ENCODE assay signal across 15 cellular contexts in genomic region chr15:68554716-68555347, GRCh38. TPM values are rescaled to one million over a fixed set of nuclear protein-coding genes. Genes with fewer than 3 reads are reported as not detected.
A peak's percentile ranks its signal among the peaks of the same experiment; 100 is the strongest.
DNase-seq lines count a peak whose midpoint lies in the region; ATAC-seq and TF ChIP-seq lines count a peak whose summit lies in the region.
"Had no signal": no experiment of that assay in that cellular context is flagged by ENCODE, and none has a peak within 500 bp of the region (broad histone marks: within the 10 kb centered on the region; RNA-seq: fewer than 3 reads in every experiment).

No MANE protein-coding gene starts in this region.

- peak overlapping the region; percentile 13 for H2AK5ac ChIP-seq in neuronal stem cell (ENCODE audit: low read depth, low read length)

- H3K27ac ChIP-seq in BLaER1: no peak overlapping the region
- H3K27ac ChIP-seq in neuronal stem cell (replicated peaks; ENCODE audit: low read length): no peak overlapping the region
- H3K27ac ChIP-seq: 22Rv1; BLaER1 treated with 17β-estradiol and CSF1 and Interleukin-3, amounts not matched to agents 10 nM and 100 nM; GM23248; HL-60 had no signal

- H2AFZ ChIP-seq in neuronal stem cell (ENCODE audit: low read length): no peak overlapping the region
- H2AFZ ChIP-seq: GM23248 had no signal

- H3K9me3 Mint-ChIP-seq in activated CD8-positive, alpha-beta memory T cell treated with anti-CD3 and anti-CD28 coated beads, Interleukin-2, amount 10 ng/mL, durations not matched to agents 7 days and 5 days (ENCODE audit: low read depth): no peaks in the 10 kb centered on the region
- H3K9me3 Mint-ChIP-seq: CD8-positive, alpha-beta T cell had no signal

- H3K27ac Mint-ChIP-seq in activated CD8-positive, alpha-beta memory T cell treated with anti-CD3 and anti-CD28 coated beads, Interleukin-2, amount 10 ng/mL, durations not matched to agents 7 days and 5 days: no peak overlapping the region
- H3K27ac Mint-ChIP-seq: CD8-positive, alpha-beta T cell; IgD-negative memory B cell had no signal

- peaks cover 14% of the 10 kb centered on the region for H3K4me1 Mint-ChIP-seq in activated CD8-positive, alpha-beta memory T cell treated with anti-CD3 and anti-CD28 coated beads, Interleukin-2, amount 10 ng/mL, durations not matched to agents 7 days and 5 days

- H2BK120ac ChIP-seq in neuronal stem cell (ENCODE audit: low read depth, low read length): no peak overlapping the region

- H3K9me3 ChIP-seq in BLaER1: no peaks in the 10 kb centered on the region
- no peaks in the 10 kb centered on the region for H3K9me3 ChIP-seq in neuronal stem cell (replicated peaks in 1 of 2; ENCODE audit: control insufficient read depth in 2 of 2, insufficient read depth in 1 of 2, low read depth in 1 of 2, low read length in 2 of 2)
- H3K9me3 ChIP-seq in MG63: no peaks in the 10 kb centered on the region
- H3K9me3 ChIP-seq: BLaER1 treated with 17β-estradiol and CSF1 and Interleukin-3, amounts not matched to agents 10 nM and 100 nM had no signal

- H4K91ac ChIP-seq in neuronal stem cell (ENCODE audit: low read depth, low read length, poor library complexity): no peak overlapping the region

- intact Hi-C loops in lower leg skin (cut with DNase I; ENCODE audit: low total_unique reads): loop anchor here (5.0 to 10.0 kb wide), 3 partner anchors 230 to 317 kb away; no protein-coding TSS in a partner anchor

- CTCF ChIA-PET in activated CD8-positive, alpha-beta memory T cell treated with anti-CD3 and anti-CD28 coated beads, Interleukin-2, amount 10 ng/mL, durations not matched to agents 7 days and 5 days (lab: Charles Lee): interaction anchor here (0.8 to 7.6 kb wide), 12 partner anchors 99 to 374 kb away, joined by 3 to 134 read pairs (median 4); no protein-coding TSS in a partner anchor

- H3K36me3 ChIP-seq in BLaER1: no peaks in the 10 kb centered on the region
- H3K36me3 ChIP-seq in neuronal stem cell (replicated peaks in 1 of 2; ENCODE audit: control insufficient read depth in 2 of 2, insufficient read depth in 2 of 2, low read length in 2 of 2): no peaks in the 10 kb centered on the region
- no peaks in the 10 kb centered on the region for H3K36me3 ChIP-seq in MG63
- H3K36me3 ChIP-seq: BLaER1 treated with 17β-estradiol and CSF1 and Interleukin-3, amounts not matched to agents 10 nM and 100 nM had no signal

- no peak overlapping the region for H3K4ac ChIP-seq in neuronal stem cell (ENCODE audit: low read length)

- no peak for TF ChIP-seq POLR2A in lower leg skin (IDR thresholded peaks at IDR 0.05)

- H3K27me3 Mint-ChIP-seq in activated CD8-positive, alpha-beta memory T cell treated with anti-CD3 and anti-CD28 coated beads, Interleukin-2, amount 10 ng/mL, durations not matched to agents 7 days and 5 days: peaks cover 47% of the 10 kb centered on the region

- no peak overlapping the region for H3K23ac ChIP-seq in neuronal stem cell (ENCODE audit: low read depth, low read length, poor library complexity)

- no peak overlapping the region for H3K4me3 ChIP-seq in BLaER1
- no peak overlapping the region for H3K4me3 ChIP-seq in lower leg skin (ENCODE audit: low read depth, poor library complexity, severe bottlenecking)
- H3K4me3 ChIP-seq in neuronal stem cell (ENCODE audit: low read length in 2 of 2): no peak overlapping the region
- H3K4me3 ChIP-seq in MG63: no peak overlapping the region
- H3K4me3 ChIP-seq: BLaER1 treated with 17β-estradiol and CSF1 and Interleukin-3, amounts not matched to agents 10 nM and 100 nM; GM23248 had no signal

- H3K4me2 ChIP-seq in BLaER1: 0 out of 2 replicates have a peak overlapping the region, but pooled peaks have one; percentile 1
- H3K4me2 ChIP-seq in neuronal stem cell (ENCODE audit: insufficient read depth, low read length, poor library complexity, severe bottlenecking): no peak overlapping the region

- no peaks in the 10 kb centered on the region for H3K36me3 Mint-ChIP-seq in activated CD8-positive, alpha-beta memory T cell treated with anti-CD3 and anti-CD28 coated beads, Interleukin-2, amount 10 ng/mL, durations not matched to agents 7 days and 5 days
- H3K36me3 Mint-ChIP-seq: CD8-positive, alpha-beta T cell; IgD-negative memory B cell had no signal

- H3K4me1 ChIP-seq in BLaER1 (peaks cover 27% of the 10 kb centered on the region), neuronal stem cell (ENCODE audit: control insufficient read depth in 2 of 2, insufficient read depth in 1 of 2, low read depth in 1 of 2, low read length in 2 of 2) (peaks cover 6 to 10% of the 10 kb centered on the region in 2 donors)

- H4K8ac ChIP-seq in neuronal stem cell (ENCODE audit: low read depth, low read length): no peak overlapping the region

- peak overlapping the region; percentile 48 for H3K14ac ChIP-seq in neuronal stem cell (ENCODE audit: low read length)

- peak; percentile 50 for DNase-seq in activated CD8-positive, alpha-beta memory T cell treated with anti-CD3 and anti-CD28 coated beads for 24 hours
- no peak for DNase-seq in activated CD8-positive, alpha-beta memory T cell treated with anti-CD3 and anti-CD28 coated beads, Interleukin-2, amount 10 ng/mL, durations not matched to agents 7 days and 5 days
- DNase-seq in lower leg skin (ENCODE audit: low spot score in 2 of 2) (peak; percentile 9 to 70), neuronal stem cell (ENCODE audit: low spot score) (no peak), MG63 (no peak), NCI-H526 (lab: John Stamatoyannopoulos, UW) (no peak), GM19238 (ENCODE audit: insufficient read length, low spot score) (no peak)
- DNase-seq: GF-D8 had no signal

- no peaks in the 10 kb centered on the region for H3K79me1 ChIP-seq in neuronal stem cell (ENCODE audit: low read depth, low read length)

- H4K20me1 ChIP-seq in BLaER1: no peaks in the 10 kb centered on the region

- no peak overlapping the region for H2BK15ac ChIP-seq in neuronal stem cell (ENCODE audit: low read length)

- H3K9ac ChIP-seq in BLaER1 (no peak overlapping the region), neuronal stem cell (ENCODE audit: low read depth, low read length, poor library complexity) (no peak overlapping the region)
- H3K9ac ChIP-seq: GM23248 had no signal

- no peak overlapping the region for H3K4me3 Mint-ChIP-seq in activated CD8-positive, alpha-beta memory T cell treated with anti-CD3 and anti-CD28 coated beads, Interleukin-2, amount 10 ng/mL, durations not matched to agents 7 days and 5 days
- H3K4me3 Mint-ChIP-seq: CD8-positive, alpha-beta T cell; IgD-negative memory B cell had no signal

- no peak overlapping the region for H2BK5ac ChIP-seq in neuronal stem cell (ENCODE audit: low read length)

- peaks cover 15% of the 10 kb centered on the region for H3K27me3 ChIP-seq in BLaER1
- peaks cover 0 to 37% (median 8%) of the 10 kb centered on the region in 3 experiments for H3K27me3 ChIP-seq in neuronal stem cell (ENCODE audit: control insufficient read depth in 3 of 3, insufficient read depth in 3 of 3, low read depth in 1 of 3, low read length in 3 of 3)
- no peaks in the 10 kb centered on the region for H3K27me3 ChIP-seq in MG63

- 82 to 89% methylated on average over 8 of the region's 8 CpGs for WGBS in lower leg skin, 2 donors
- WGBS in neuronal stem cell (ENCODE audit: extremely low coverage in 2 of 2, insufficient read length in 2 of 2, insufficient replicate concordance in 1 of 2), 2 donors: no CpG with 5 or more reads among the region's 8 CpGs

- H3K18ac ChIP-seq in neuronal stem cell (ENCODE audit: low read length): no peak overlapping the region

- no peak for TF ChIP-seq CTCF in lower leg skin (IDR thresholded peaks at IDR 0.05)

- no peak overlapping the region for H2BK12ac ChIP-seq in neuronal stem cell (ENCODE audit: low read length)

- ATAC-seq in activated CD8-positive, alpha-beta memory T cell treated with anti-CD3 and anti-CD28 coated beads, Interleukin-2, amount 10 ng/mL, durations not matched to agents 7 days and 5 days: no peak
- ATAC-seq: CD8-positive, alpha-beta T cell had no signal

RNA-seq across cellular contexts. Expression of gene CORO2B, which starts 24.0 kb away (rescaled TPM):
- not detected for total RNA-seq in activated CD8-positive, alpha-beta memory T cell treated with anti-CD3 and anti-CD28 coated beads, Interleukin-2, amount 10 ng/mL, durations not matched to agents 7 days and 5 days
- total RNA-seq in lower leg skin: 1 to 10 TPM in 3 of 4 donors, under 1 TPM in 1; 0.80 to 4.5 (median 2.3) TPM
- polyA plus RNA-seq in neuronal stem cell (2013, experiment 1 of 2): 6.9 TPM
- polyA plus RNA-seq in neuronal stem cell (2013, experiment 2 of 2): 6.8 TPM
- total RNA-seq in MG63 (2014; rRNA removed; shearing (Covaris generic); ENCODE audit: low replicate concordance): 7.1 and 7.9 TPM in 2 replicates

Comparison
In these comparisons a context has a peak if more than half of its experiments do, and no peak if none do; other contexts are left out.
1. DNase-seq: peak in activated CD8-positive, alpha-beta memory T cell treated with anti-CD3 and anti-CD28 coated beads for 24 hours (single experiment) and lower leg skin (2 of 2); none in activated CD8-positive, alpha-beta memory T cell treated with anti-CD3 and anti-CD28 coated beads, Interleukin-2, amount 10 ng/mL, durations not matched to agents 7 days and 5 days (single experiment), neuronal stem cell (single experiment), MG63 (single experiment), NCI-H526 (0 of 2) and GM19238 (single experiment).